8 cellular contexts compared by ENCODE assay signal in the genomic region with DNA sequence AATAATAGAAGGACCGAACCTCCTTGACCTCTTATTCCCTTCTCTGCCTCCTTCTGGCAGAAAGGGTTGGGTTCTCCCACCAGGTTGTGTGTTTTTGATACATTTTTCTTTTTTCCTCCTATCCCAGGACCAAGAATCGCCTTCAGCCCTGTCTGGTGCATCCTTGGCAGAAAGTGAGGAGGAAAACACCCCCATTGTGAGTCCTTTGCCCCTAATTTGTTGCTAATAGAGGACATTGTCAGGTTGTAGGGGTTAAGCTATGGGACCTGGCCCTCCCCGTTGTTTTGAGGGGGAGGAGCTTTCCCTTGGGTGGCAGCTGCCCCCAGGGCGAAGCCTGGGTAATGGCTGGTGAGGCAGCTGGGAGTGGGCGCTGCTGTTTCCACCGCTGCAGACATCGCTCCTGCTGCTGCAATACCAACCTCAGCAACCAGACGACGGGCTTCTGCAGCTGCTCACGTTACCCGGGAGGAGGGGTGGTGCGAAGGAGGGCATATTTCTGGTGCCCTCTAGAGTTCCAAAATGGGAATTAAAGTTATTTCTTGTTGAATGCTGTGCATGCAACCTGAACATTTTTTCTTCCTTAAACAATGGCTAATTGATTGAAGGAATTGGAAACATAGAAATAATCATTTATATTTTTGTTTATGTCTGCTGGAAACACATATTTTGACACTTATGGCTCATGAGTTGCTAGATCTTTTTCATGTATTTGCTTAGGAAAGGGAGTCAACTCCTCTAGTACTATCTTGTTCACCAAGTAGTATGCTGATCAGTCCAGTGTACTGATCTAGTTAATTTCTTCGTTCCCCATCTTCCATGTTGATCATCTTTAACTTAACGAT. TPM values are rescaled to one million over a fixed set of nuclear protein-coding genes. Genes with fewer than 3 reads are reported as not detected.
DNase-seq lines count a peak whose midpoint lies in the region; ATAC-seq and TF ChIP-seq lines count a peak whose summit lies in the region.

No MANE protein-coding gene starts in this region.

- H4K5ac ChIP-seq in IMR-90 (ENCODE audit: low read depth, low read length), result no peak overlapping the region; the same call in 1 of the 2 replicates

- H3K4me3 ChIP-seq in IMR-90 (ENCODE audit: insufficient read depth, low read depth, low read length), result peak overlapping the region; percentile 96
- peak overlapping the region; percentile 88 for H3K4me3 ChIP-seq in OCI-LY3 (ENCODE audit: low read length)
- H3K4me3 ChIP-seq in epithelial cell of proximal tubule (ENCODE audit: low read depth, low read length), result peak overlapping the region; percentile 80
- peak overlapping the region; percentile 86 for H3K4me3 ChIP-seq in mucosa of stomach (ENCODE audit: low read length)

- peak overlapping the region; percentile 71 for H3K18ac ChIP-seq in IMR-90 (ENCODE audit: low read depth, low read length)

- CTCF ChIA-PET in IMR-90 (lab: Yijun Ruan, JAX), result interaction anchor here (0.9 kb wide), 1 partner anchor 25 kb away, joined by 5 read pairs; no protein-coding TSS in a partner anchor

- peak overlapping the region; percentile 90 for H3K4ac ChIP-seq in IMR-90 (ENCODE audit: low read depth, low read length)

- TF ChIP-seq CTCF in IMR-90 (conservative IDR thresholded peaks at IDR 0.05; ENCODE audit: low read depth, low read length) (peak; percentile 97), OCI-LY3 (IDR thresholded peaks at IDR 0.05; ENCODE audit: low read depth, low read length) (peak; percentile 79), epithelial cell of proximal tubule (conservative IDR thresholded peaks at IDR 0.05; ENCODE audit: low read depth, low read length) (peak; percentile 79)

- WGBS in IMR-90 (ENCODE audit: extremely low coverage in 2 of 2, insufficient read length in 1 of 2), 2 experiments, result no CpG with 5 or more reads among the region's 14 CpGs

- H2BK5ac ChIP-seq in IMR-90 (ENCODE audit: low read depth, low read length, poor library complexity, severe bottlenecking), result peak overlapping the region; percentile 87

- peaks cover 61% of the 10 kb centered on the region for H3K79me2 ChIP-seq in OCI-LY3 (ENCODE audit: low read length)

- BruUV-seq in IMR-90 (replicated peaks; lab: Mats Ljungman, UMichigan), result no TSS peak

- dilution Hi-C loops in IMR-90 (cut with HindIII; ENCODE audit: low sequenced_read_pairs, unreplicated experiment), result no loop called here

- intact Hi-C loops in IMR-90 (cut with micrococcal nuclease), result loop anchor here (1.0 to 10.0 kb wide), 4 partner anchors 99 to 255 kb away; partner anchors contain the start of gene PSPC1

- peak overlapping the region; percentile 88; the same call in 1 of the 2 replicates for H4K91ac ChIP-seq in IMR-90 (ENCODE audit: insufficient read depth, low read depth, low read length)

- peaks cover 2% of the 10 kb centered on the region; the same call in 1 of the 2 replicates for H3K4me1 ChIP-seq in IMR-90 (ENCODE audit: control insufficient read depth, insufficient read depth, low read length)
- peaks cover 25% of the 10 kb centered on the region for H3K4me1 ChIP-seq in OCI-LY3 (ENCODE audit: low read length)
- peaks cover 10% of the 10 kb centered on the region for H3K4me1 ChIP-seq in mucosa of stomach (ENCODE audit: control insufficient read depth, insufficient read depth, low read length)

- TF ChIP-seq RAD21 in IMR-90 (IDR thresholded peaks at IDR 0.05; ENCODE audit: low read length), result peak; percentile 72

- H2BK20ac ChIP-seq in IMR-90 (ENCODE audit: low read depth, low read length), result no peak overlapping the region

- no peak for TF ChIP-seq POLR2A in IMR-90 (IDR thresholded peaks at IDR 0.05; ENCODE audit: low read depth, low read length)

- H3K9me3 ChIP-seq in IMR-90 (ENCODE audit: control insufficient read depth, insufficient read depth, low read length) (no peaks in the 10 kb centered on the region), OCI-LY3 (ENCODE audit: insufficient read depth, low read length) (no peaks in the 10 kb centered on the region), mucosa of stomach (ENCODE audit: control insufficient read depth, low read length) (no peaks in the 10 kb centered on the region)

- peak; percentile 90 for DNase-seq in DMS153 (lab: John Stamatoyannopoulos, UW)
- peak; percentile 90 for DNase-seq in IMR-90
- DNase-seq in activated T-cell treated with anti-CD3 and anti-CD28 coated beads for 4 hours, result peak; percentile 77
- DNase-seq in epithelial cell of proximal tubule (ENCODE audit: low read depth), result peak; percentile 48
- peak; percentile 85 for DNase-seq in stimulated activated CD8-positive, alpha-beta memory T cell treated with anti-CD3 and anti-CD28 coated beads, Interleukin-4, amount 100 ng/mL, for 48 hours

- H2BK120ac ChIP-seq in IMR-90 (ENCODE audit: low read depth, low read length), result no peak overlapping the region

- peaks cover 13 to 31% of the 10 kb centered on the region in 2 experiments for H3K79me1 ChIP-seq in IMR-90 (ENCODE audit: low read depth in 1 of 2, low read length in 2 of 2)

- H3K4me2 ChIP-seq in IMR-90 (ENCODE audit: low read depth, low read length), result peak overlapping the region; percentile 93
- peak overlapping the region; percentile 98 for H3K4me2 ChIP-seq in OCI-LY3 (ENCODE audit: low read length)

- peaks cover 11% of the 10 kb centered on the region for H3K36me3 ChIP-seq in IMR-90 (ENCODE audit: control insufficient read depth, insufficient read depth, low read length)
- peaks cover 34% of the 10 kb centered on the region for H3K36me3 ChIP-seq in OCI-LY3 (replicated peaks; ENCODE audit: low read depth, low read length)
- no peaks in the 10 kb centered on the region for H3K36me3 ChIP-seq in mucosa of stomach (ENCODE audit: control insufficient read depth, insufficient read depth, low read length)

- H3K23ac ChIP-seq in IMR-90 (ENCODE audit: low read depth, low read length), result peak overlapping the region; percentile 25; the same call in 1 of the 2 replicates

- H2BK15ac ChIP-seq in IMR-90 (ENCODE audit: low read depth, low read length), result no peak overlapping the region

- peak overlapping the region; percentile 58 for H3K14ac ChIP-seq in IMR-90 (replicated peaks; ENCODE audit: low read depth, low read length)

- H3K27ac ChIP-seq in IMR-90 (ENCODE audit: insufficient read depth, low read length), result peak overlapping the region; percentile 97
- peak overlapping the region; percentile 80 for H3K27ac ChIP-seq in OCI-LY3 (ENCODE audit: low read length)

- ATAC-seq in GM21526 (IDR thresholded peaks at IDR 0.05; ENCODE audit: low FRiP score, unreplicated experiment) (peak; percentile 39), IMR-90 (ENCODE audit: low read depth) (peak; percentile 36)

- POLR2A ChIA-PET in IMR-90 (lab: Charles Lee; ENCODE audit: unreplicated experiment), result no interaction called here

- peak overlapping the region; percentile 61; the same call in 1 of the 2 replicates for H3K56ac ChIP-seq in IMR-90 (ENCODE audit: extremely low read depth, insufficient read depth, low read length)

- H3K27me3 ChIP-seq in IMR-90 (ENCODE audit: control insufficient read depth, insufficient read depth, low read length) (no peaks in the 10 kb centered on the region), OCI-LY3 (ENCODE audit: low read depth, low read length) (no peaks in the 10 kb centered on the region), mucosa of stomach (ENCODE audit: control insufficient read depth, insufficient read depth, low read length) (no peaks in the 10 kb centered on the region)

- H2AK5ac ChIP-seq in IMR-90 (ENCODE audit: low read depth, low read length), result peak overlapping the region; percentile 42; the same call in 1 of the 2 replicates

- peak overlapping the region; percentile 92 for H2AFZ ChIP-seq in IMR-90 (replicated peaks; ENCODE audit: low read length, poor library complexity)
- no peak overlapping the region for H2AFZ ChIP-seq in OCI-LY3 (ENCODE audit: low read depth, low read length)

- no peaks in the 10 kb centered on the region for H3K9me1 ChIP-seq in IMR-90 (ENCODE audit: insufficient read depth, low read length)

- in situ Hi-C loops in IMR-90 (cut with MboI; ENCODE audit: low sequenced_read_pairs), result no loop called here

- peak overlapping the region; percentile 42 to 50; a peak in 3 of 4 replicates for H4K8ac ChIP-seq in IMR-90 (ENCODE audit: low read depth in 2 of 2, low read length in 2 of 2)

- H2AK9ac ChIP-seq in IMR-90 (replicated peaks; ENCODE audit: low read depth, low read length, poor library complexity), result peak overlapping the region; percentile 56

- H3K9ac ChIP-seq in IMR-90 (ENCODE audit: low read depth, low read length) (peak overlapping the region; percentile 98), OCI-LY3 (ENCODE audit: low read length) (peak overlapping the region; percentile 97), mucosa of stomach (ENCODE audit: low read length) (peak overlapping the region; percentile 86)

- H4K20me1 ChIP-seq in IMR-90 (ENCODE audit: insufficient read depth, low read length), result peaks cover 38% of the 10 kb centered on the region; the same call in 1 of the 2 replicates
- peaks cover 41% of the 10 kb centered on the region for H4K20me1 ChIP-seq in OCI-LY3 (ENCODE audit: insufficient read depth, low read length)

TF ChIP-seq in IMR-90, 13 proteins besides CTCF, POLR2A, EP300 and RAD21 (continues in another document):
- TF ChIP-seq CEBPB (IDR thresholded peaks at IDR 0.05; ENCODE audit: low read depth, low read length) (peak; percentile 83), RCOR1 (IDR thresholded peaks at IDR 0.05; ENCODE audit: insufficient replicate concordance, low read length) (no peak), MAFK (IDR thresholded peaks at IDR 0.05; ENCODE audit: low read depth, low read length) (peak; percentile 24; the same call in 1 of the 2 replicates), SMC3 (IDR thresholded peaks at IDR 0.05; ENCODE audit: low read depth, low read length) (peak; percentile 56), BHLHE40 (IDR thresholded peaks at IDR 0.05; ENCODE audit: low read depth, low read length) (peak; percentile 97), NFE2L2 (IDR thresholded peaks at IDR 0.05; ENCODE audit: low read depth, low read length) (no peak), RFX5 (IDR thresholded peaks at IDR 0.05; ENCODE audit: low read depth, low read length) (no peak), USF2 (IDR thresholded peaks at IDR 0.05; ENCODE audit: low read depth, low read length) (peak; percentile 31; the same call in 1 of the 2 replicates), MXI1 (IDR thresholded peaks at IDR 0.05; ENCODE audit: borderline replicate concordance, low read depth, low read length) (no peak; the same call in 1 of the 2 replicates)

RNA-seq across cellular contexts. Expression of gene ZMYM2, which starts 1.5 kb away (rescaled TPM):
- total RNA-seq in IMR-90 (2012; rRNA removed) (51.1 and 60.3 TPM in 2 replicates), epithelial cell of proximal tubule (27.9 and 28.4 TPM in 2 replicates)
- 10.8 and 15.7 TPM in 2 replicates for polyA plus RNA-seq in IMR-90 (2012; rRNA removed)
- polyA plus RNA-seq in IMR-90 (2012; cell fraction: cytosol; rRNA removed), result 1.5 and 1.7 TPM in 2 replicates
- 4.1 and 52.3 TPM in 2 replicates for polyA plus RNA-seq in IMR-90 (2012; cell fraction: nucleus; rRNA removed; ENCODE audit: low replicate concordance)

Comparison
In these comparisons a context has a peak if more than half of its experiments do, and no peak if none do; other contexts are left out.
1. Peak in every context shown above with its lines: DNase-seq, ATAC-seq, H3K4me3 ChIP-seq and H3K27ac ChIP-seq.